In genomic region chr7:132760873-132761272, GRCh38 we compare ENCODE assay signal across 2 cellular contexts.
A peak's percentile ranks its signal among the peaks of the same experiment; 100 is the strongest.
TF ChIP-seq lines count a peak whose summit lies in the region.

No MANE protein-coding gene starts in this region.

TF ChIP-seq in GM23338, 12 proteins besides CTCF, POLR2A, EP300 and RAD21 (continued from another document):
- TF ChIP-seq NANOG (IDR thresholded peaks at IDR 0.05; ENCODE audit: borderline replicate concordance), result no peak
- no peak for TF ChIP-seq JUNB (IDR thresholded peaks at IDR 0.05; ENCODE audit: unreplicated experiment)
- TF ChIP-seq, protein P1, sequence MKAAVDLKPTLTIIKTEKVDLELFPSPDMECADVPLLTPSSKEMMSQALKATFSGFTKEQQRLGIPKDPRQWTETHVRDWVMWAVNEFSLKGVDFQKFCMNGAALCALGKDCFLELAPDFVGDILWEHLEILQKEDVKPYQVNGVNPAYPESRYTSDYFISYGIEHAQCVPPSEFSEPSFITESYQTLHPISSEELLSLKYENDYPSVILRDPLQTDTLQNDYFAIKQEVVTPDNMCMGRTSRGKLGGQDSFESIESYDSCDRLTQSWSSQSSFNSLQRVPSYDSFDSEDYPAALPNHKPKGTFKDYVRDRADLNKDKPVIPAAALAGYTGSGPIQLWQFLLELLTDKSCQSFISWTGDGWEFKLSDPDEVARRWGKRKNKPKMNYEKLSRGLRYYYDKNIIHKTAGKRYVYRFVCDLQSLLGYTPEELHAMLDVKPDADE (IDR thresholded peaks at IDR 0.05), result no peak
- no peak for TF ChIP-seq ZNF462 (CRISPR knock-in tag; IDR thresholded peaks at IDR 0.05)
- no peak for TF ChIP-seq CREB1 (CRISPR knock-in tag; IDR thresholded peaks at IDR 0.05; ENCODE audit: low read depth)
- TF ChIP-seq POLR2AphosphoS5 (IDR thresholded peaks at IDR 0.05; ENCODE audit: low read depth), result no peak
TF ChIP-seq in GM23338: peak in this region for 0.

TF ChIP-seq in HEK293, 187 proteins besides CTCF, POLR2A, EP300 and RAD21:
- TF ChIP-seq ZBTB44 (tag by site-specific recombination; IDR thresholded peaks at IDR 0.05) (no peak), ZNF549 (tag by site-specific recombination; IDR thresholded peaks at IDR 0.05) (no peak), ZNF768 (tag by site-specific recombination; IDR thresholded peaks at IDR 0.05) (no peak), ZFP3 (tag by site-specific recombination; IDR thresholded peaks at IDR 0.05; ENCODE audit: low read depth) (no peak), WT1 (tag by site-specific recombination; IDR thresholded peaks at IDR 0.05) (peak; percentile 61), ZFHX2 (tag by site-specific recombination; conservative IDR thresholded peaks at IDR 0.05) (0 out of 2 replicates have a peak, but pooled peaks have one; percentile 8), ZNF558 (tag by site-specific recombination; IDR thresholded peaks at IDR 0.05) (no peak), OSR2 (tag by site-specific recombination; IDR thresholded peaks at IDR 0.05) (peak; percentile 74), GLIS1 (tag by site-specific recombination; IDR thresholded peaks at IDR 0.05) (peak; percentile 84), ZNF214 (tag by site-specific recombination; IDR thresholded peaks at IDR 0.05; ENCODE audit: borderline replicate concordance) (no peak)
- TF ChIP-seq, protein P2, sequence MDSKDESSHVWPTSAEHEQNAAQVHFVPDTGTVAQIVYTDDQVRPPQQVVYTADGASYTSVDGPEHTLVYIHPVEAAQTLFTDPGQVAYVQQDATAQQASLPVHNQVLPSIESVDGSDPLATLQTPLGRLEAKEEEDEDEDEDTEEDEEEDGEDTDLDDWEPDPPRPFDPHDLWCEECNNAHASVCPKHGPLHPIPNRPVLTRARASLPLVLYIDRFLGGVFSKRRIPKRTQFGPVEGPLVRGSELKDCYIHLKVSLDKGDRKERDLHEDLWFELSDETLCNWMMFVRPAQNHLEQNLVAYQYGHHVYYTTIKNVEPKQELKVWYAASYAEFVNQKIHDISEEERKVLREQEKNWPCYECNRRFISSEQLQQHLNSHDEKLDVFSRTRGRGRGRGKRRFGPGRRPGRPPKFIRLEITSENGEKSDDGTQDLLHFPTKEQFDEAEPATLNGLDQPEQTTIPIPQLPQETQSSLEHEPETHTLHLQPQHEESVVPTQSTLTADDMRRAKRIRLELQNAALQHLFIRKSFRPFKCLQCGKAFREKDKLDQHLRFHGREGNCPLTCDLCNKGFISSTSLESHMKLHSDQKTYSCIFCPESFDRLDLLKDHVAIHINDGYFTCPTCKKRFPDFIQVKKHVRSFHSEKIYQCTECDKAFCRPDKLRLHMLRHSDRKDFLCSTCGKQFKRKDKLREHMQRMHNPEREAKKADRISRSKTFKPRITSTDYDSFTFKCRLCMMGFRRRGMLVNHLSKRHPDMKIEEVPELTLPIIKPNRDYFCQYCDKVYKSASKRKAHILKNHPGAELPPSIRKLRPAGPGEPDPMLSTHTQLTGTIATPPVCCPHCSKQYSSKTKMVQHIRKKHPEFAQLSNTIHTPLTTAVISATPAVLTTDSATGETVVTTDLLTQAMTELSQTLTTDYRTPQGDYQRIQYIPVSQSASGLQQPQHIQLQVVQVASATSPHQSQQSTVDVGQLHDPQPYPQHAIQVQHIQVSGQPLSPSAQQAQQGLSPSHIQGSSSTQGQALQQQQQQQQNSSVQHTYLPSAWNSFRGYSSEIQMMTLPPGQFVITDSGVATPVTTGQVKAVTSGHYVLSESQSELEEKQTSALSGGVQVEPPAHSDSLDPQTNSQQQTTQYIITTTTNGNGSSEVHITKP (tag by site-specific recombination; IDR thresholded peaks at IDR 0.05), result 0 out of 2 replicates have a peak, but pooled peaks have one; percentile 21
- TF ChIP-seq, protein P3, sequence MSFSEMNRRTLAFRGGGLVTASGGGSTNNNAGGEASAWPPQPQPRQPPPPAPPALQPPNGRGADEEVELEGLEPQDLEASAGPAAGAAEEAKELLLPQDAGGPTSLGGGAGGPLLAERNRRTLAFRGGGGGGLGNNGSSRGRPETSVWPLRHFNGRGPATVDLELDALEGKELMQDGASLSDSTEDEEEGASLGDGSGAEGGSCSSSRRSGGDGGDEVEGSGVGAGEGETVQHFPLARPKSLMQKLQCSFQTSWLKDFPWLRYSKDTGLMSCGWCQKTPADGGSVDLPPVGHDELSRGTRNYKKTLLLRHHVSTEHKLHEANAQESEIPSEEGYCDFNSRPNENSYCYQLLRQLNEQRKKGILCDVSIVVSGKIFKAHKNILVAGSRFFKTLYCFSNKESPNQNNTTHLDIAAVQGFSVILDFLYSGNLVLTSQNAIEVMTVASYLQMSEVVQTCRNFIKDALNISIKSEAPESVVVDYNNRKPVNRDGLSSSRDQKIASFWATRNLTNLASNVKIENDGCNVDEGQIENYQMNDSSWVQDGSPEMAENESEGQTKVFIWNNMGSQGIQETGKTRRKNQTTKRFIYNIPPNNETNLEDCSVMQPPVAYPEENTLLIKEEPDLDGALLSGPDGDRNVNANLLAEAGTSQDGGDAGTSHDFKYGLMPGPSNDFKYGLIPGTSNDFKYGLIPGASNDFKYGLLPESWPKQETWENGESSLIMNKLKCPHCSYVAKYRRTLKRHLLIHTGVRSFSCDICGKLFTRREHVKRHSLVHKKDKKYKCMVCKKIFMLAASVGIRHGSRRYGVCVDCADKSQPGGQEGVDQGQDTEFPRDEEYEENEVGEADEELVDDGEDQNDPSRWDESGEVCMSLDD (tag by site-specific recombination; IDR thresholded peaks at IDR 0.05), result no peak
